ENCODE assay signal across 2 cellular contexts in the genomic region with DNA sequence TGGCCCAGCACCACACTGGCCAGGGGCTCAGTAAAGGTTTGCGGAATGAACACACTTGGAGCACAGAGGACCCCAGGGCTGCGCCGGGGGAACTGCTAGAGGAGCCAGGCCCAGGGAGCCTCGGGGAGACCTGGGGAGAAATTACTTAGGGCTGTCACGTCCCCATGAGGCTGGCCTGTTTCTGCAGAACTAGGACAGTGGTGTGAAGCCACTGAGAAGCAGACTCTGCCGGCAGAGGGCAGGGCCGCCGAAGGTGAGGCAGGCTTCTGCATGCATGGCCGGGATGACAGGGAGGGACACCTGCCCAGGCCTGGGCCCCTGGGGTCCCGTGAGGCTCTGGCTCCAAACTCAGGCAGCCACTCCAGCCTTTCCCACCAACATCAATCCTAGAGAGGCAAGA.
TF ChIP-seq lines count a peak whose summit lies in the region.

No MANE protein-coding gene starts in this region.

TF ChIP-seq in liver, 16 proteins besides CTCF, POLR2A, EP300 and RAD21:
- TF ChIP-seq REST (IDR thresholded peaks at IDR 0.05) (no peak), FOXA1 (IDR thresholded peaks at IDR 0.05) (no peak), MAX (IDR thresholded peaks at IDR 0.05) (no peak), HNF4G (IDR thresholded peaks at IDR 0.05) (no peak), JUND (IDR thresholded peaks at IDR 0.05) (no peak), YY1 (IDR thresholded peaks at IDR 0.05) (no peak), TAF1 (conservative IDR thresholded peaks at IDR 0.05) (no peak), FOXA2 (IDR thresholded peaks at IDR 0.05) (no peak), EGR1 (IDR thresholded peaks at IDR 0.05; ENCODE audit: low read depth in 2 of 2) (no peak), SP1 (IDR thresholded peaks at IDR 0.05) (no peak), GABPA (IDR thresholded peaks at IDR 0.05 in 1 of 2, conservative IDR thresholded peaks at IDR 0.05 in 1 of 2) (no peak), RXRA (IDR thresholded peaks at IDR 0.05) (no peak), HNF4A (conservative IDR thresholded peaks at IDR 0.05) (no peak), NR2F2 (IDR thresholded peaks at IDR 0.05) (no peak)
- TF ChIP-seq, protein P1, sequence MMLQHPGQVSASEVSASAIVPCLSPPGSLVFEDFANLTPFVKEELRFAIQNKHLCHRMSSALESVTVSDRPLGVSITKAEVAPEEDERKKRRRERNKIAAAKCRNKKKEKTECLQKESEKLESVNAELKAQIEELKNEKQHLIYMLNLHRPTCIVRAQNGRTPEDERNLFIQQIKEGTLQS (IDR thresholded peaks at IDR 0.05), result no peak
- TF ChIP-seq, protein P2, sequence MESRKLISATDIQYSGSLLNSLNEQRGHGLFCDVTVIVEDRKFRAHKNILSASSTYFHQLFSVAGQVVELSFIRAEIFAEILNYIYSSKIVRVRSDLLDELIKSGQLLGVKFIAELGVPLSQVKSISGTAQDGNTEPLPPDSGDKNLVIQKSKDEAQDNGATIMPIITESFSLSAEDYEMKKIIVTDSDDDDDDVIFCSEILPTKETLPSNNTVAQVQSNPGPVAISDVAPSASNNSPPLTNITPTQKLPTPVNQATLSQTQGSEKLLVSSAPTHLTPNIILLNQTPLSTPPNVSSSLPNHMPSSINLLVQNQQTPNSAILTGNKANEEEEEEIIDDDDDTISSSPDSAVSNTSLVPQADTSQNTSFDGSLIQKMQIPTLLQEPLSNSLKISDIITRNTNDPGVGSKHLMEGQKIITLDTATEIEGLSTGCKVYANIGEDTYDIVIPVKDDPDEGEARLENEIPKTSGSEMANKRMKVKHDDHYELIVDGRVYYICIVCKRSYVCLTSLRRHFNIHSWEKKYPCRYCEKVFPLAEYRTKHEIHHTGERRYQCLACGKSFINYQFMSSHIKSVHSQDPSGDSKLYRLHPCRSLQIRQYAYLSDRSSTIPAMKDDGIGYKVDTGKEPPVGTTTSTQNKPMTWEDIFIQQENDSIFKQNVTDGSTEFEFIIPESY (IDR thresholded peaks at IDR 0.05), result no peak
TF ChIP-seq in liver: peak in this region for 0.

TF ChIP-seq in HepG2, 621 proteins besides CTCF, POLR2A, EP300 and RAD21:
- no peak for TF ChIP-seq ZNF354B (CRISPR knock-in tag; IDR thresholded peaks at IDR 0.05)
- TF ChIP-seq, protein P3, sequence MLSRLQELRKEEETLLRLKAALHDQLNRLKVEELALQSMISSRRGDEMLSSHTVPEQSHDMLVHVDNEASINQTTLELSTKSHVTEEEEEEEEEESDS (CRISPR knock-in tag; IDR thresholded peaks at IDR 0.05; ENCODE audit: borderline replicate concordance), result no peak
- TF ChIP-seq TRIM24 (CRISPR knock-in tag; IDR thresholded peaks at IDR 0.05), result no peak
- TF ChIP-seq SALL1 (CRISPR knock-in tag; IDR thresholded peaks at IDR 0.05), result no peak
- TF ChIP-seq TEAD2 (CRISPR knock-in tag; IDR thresholded peaks at IDR 0.05), result no peak
- TF ChIP-seq NFIB (CRISPR knock-in tag; IDR thresholded peaks at IDR 0.05; ENCODE audit: borderline replicate concordance), result no peak
- TF ChIP-seq DNMT3B (CRISPR knock-in tag; conservative IDR thresholded peaks at IDR 0.05), result no peak
TF ChIP-seq in HepG2: peak in this region for 0.
